In genomic region chr12:114882083-114882482, GRCh38 we compare ENCODE assay signal across 6 cellular contexts.
"Had no signal": no experiment of that assay in that cellular context is flagged by ENCODE, and none has a peak within 500 bp of the region (broad histone marks: within the 10 kb centered on the region; RNA-seq: fewer than 3 reads in every experiment).

No MANE protein-coding gene starts in this region.

- H3K9ac ChIP-seq: KMS-11 had no signal

- H3K4me3 ChIP-seq: K562 had no signal

- H3K4me2 ChIP-seq: KMS-11 had no signal

- DNase-seq: IMR-90, KBM-7, KG1 had no signal

- H3K27ac ChIP-seq: HL-60, KMS-11 had no signal
